In genomic region chr5:36659406-36659805, GRCh38 we compare ENCODE assay signal across 22 cellular contexts. TPM values are rescaled to one million over a fixed set of nuclear protein-coding genes. Genes with fewer than 3 reads are reported as not detected.
"Had no signal": no experiment of that assay in that cellular context is flagged by ENCODE, and none has a peak within 500 bp of the region (broad histone marks: within the 10 kb centered on the region; RNA-seq: fewer than 3 reads in every experiment).

No MANE protein-coding gene starts in this region.

- H3K36me3 ChIP-seq: adrenal gland, transverse colon had no signal

- H3K27ac ChIP-seq: transverse colon had no signal

- H3K27ac Mint-ChIP-seq: activated CD4-positive, alpha-beta T cell treated with anti-CD3 and anti-CD28 coated beads for 36 hours; activated naive CD4-positive, alpha-beta T cell treated with anti-CD3 and anti-CD28 coated beads, Interleukin-2, amount 50 U/mL, for 72 hours; nephron had no signal

- H3K9me3 ChIP-seq: adrenal gland, transverse colon had no signal

- H3K9me3 Mint-ChIP-seq: activated naive CD4-positive, alpha-beta T cell treated with anti-CD3 and anti-CD28 coated beads, Interleukin-2, amount 50 U/mL, for 72 hours; nephron had no signal

- H3K4me3 ChIP-seq: adrenal gland, hepatocyte, transverse colon had no signal

- H3K27me3 ChIP-seq: adrenal gland, hepatocyte, transverse colon had no signal

- H3K36me3 Mint-ChIP-seq: activated naive CD4-positive, alpha-beta T cell treated with anti-CD3 and anti-CD28 coated beads, Interleukin-2, amount 50 U/mL, for 72 hours had no signal

- H3K4me1 Mint-ChIP-seq: activated CD4-positive, alpha-beta T cell treated with anti-CD3 and anti-CD28 coated beads for 36 hours had no signal

- H2AFZ ChIP-seq: hepatocyte had no signal

- DNase-seq: activated CD4-positive, alpha-beta T cell treated with anti-CD3 and anti-CD28 coated beads for 36 hours; activated CD4-positive, alpha-beta T cell treated with anti-CD3 and anti-CD28 coated beads, Interleukin-2, amount 50 U/mL, for 48 hours; activated gamma-delta T cell; adrenal gland; central memory CD4-positive, alpha-beta T cell; effector memory CD4-positive, alpha-beta T cell; islet precursor cell; midbrain; retina; stimulated activated CD4-positive, alpha-beta T cell treated with anti-CD3 and anti-CD28 coated beads, Interleukin-12 subunit alpha, Interleukin-12 subunit beta, amount 100 ng/mL, for 4 hours; stimulated activated CD4-positive, alpha-beta T cell treated with anti-CD3 and anti-CD28 coated beads, Interleukin-1b, Interleukin-23, amount 100 ng/mL, for 48 hours; stimulated activated naive CD4-positive, alpha-beta T cell treated with Interleukin-2 at 50 U/mL for 16 hours; SW 1271; transverse colon had no signal

- ATAC-seq: activated CD4-positive, alpha-beta T cell treated with anti-CD3 and anti-CD28 coated beads for 36 hours; activated naive CD4-positive, alpha-beta T cell treated with anti-CD3 and anti-CD28 coated beads, Interleukin-2, amount 50 U/mL, for 72 hours; left lobe of liver had no signal

- H3K4me3 Mint-ChIP-seq: activated CD4-positive, alpha-beta T cell treated with anti-CD3 and anti-CD28 coated beads for 36 hours; nephron had no signal

RNA-seq across cellular contexts. Expression of gene SLC1A3, which starts 53.0 kb away (rescaled TPM):
- total RNA-seq: endothelial cell of umbilical vein; glomerular endothelial cell; lung microvascular endothelial cell; T-helper 2 cell treated with Interferon-gamma antibody and Interleukin-4, amounts not matched to agents 100 ng/mL and 5 ng/mL, for 36 hours had no signal
